ENCODE assay signal across 1 cellular context in the genomic region with DNA sequence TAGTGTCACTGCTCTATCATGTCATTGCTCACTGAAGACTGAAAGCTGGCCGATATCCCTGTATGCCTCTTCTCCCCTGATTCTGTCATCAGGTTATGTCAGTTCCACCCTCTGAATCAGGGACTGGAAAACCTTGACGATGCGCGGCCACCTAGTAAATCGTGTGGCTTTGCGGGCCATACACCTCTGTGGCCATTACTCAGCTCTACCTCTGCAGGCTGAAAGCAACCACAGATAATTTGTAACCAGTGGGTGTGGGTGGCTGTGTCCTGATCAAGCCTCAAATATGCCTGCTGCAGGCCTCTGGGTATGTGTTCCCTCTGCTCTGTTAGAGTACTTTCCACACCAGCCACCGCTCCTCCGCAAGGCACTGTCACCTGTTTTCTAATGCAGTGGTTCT.
TF ChIP-seq lines count a peak whose summit lies in the region.

No MANE protein-coding gene starts in this region.

TF ChIP-seq in GM12878, 131 proteins besides CTCF, POLR2A, EP300 and RAD21:
- TF ChIP-seq IKZF2 (IDR thresholded peaks at IDR 0.05) = no peak
